In genomic region chr6:112180095-112180820, GRCh38 we compare ENCODE assay signal across 8 cellular contexts.
DNase-seq lines count a peak whose midpoint lies in the region; ATAC-seq and TF ChIP-seq lines count a peak whose summit lies in the region.

No MANE protein-coding gene starts in this region.

- peaks cover 52% of the 10 kb centered on the region for H3K27me3 Mint-ChIP-seq in activated CD4-positive, alpha-beta memory T cell treated with anti-CD3 and anti-CD28 coated beads, Interleukin-2, amount 10 ng/mL, durations not matched to agents 7 days and 5 days
- no peaks in the 10 kb centered on the region for H3K27me3 Mint-ChIP-seq in osteocyte (ENCODE audit: unreplicated experiment)

- no peaks in the 10 kb centered on the region for H3K4me1 Mint-ChIP-seq in activated CD4-positive, alpha-beta memory T cell treated with anti-CD3 and anti-CD28 coated beads, Interleukin-2, amount 10 ng/mL, durations not matched to agents 7 days and 5 days
- peaks cover 23% of the 10 kb centered on the region for H3K4me1 Mint-ChIP-seq in osteocyte (ENCODE audit: unreplicated experiment)

- H3K27ac Mint-ChIP-seq in activated CD4-positive, alpha-beta memory T cell treated with anti-CD3 and anti-CD28 coated beads, Interleukin-2, amount 10 ng/mL, durations not matched to agents 7 days and 5 days: no peak overlapping the region
- H3K27ac Mint-ChIP-seq in osteocyte (ENCODE audit: unreplicated experiment): no peak overlapping the region

- peak; percentile 83 for ATAC-seq in GM19035 (IDR thresholded peaks at IDR 0.05; ENCODE audit: unreplicated experiment)
- ATAC-seq in HG03457 (IDR thresholded peaks at IDR 0.05; ENCODE audit: unreplicated experiment): peak; percentile 52

- DNase-seq in Caki2 (ENCODE audit: low read depth): peak; percentile 37
- DNase-seq in NCI-H510A (lab: John Stamatoyannopoulos, UW): peak; percentile 18
- peak; percentile 53 for DNase-seq in activated CD4-positive, alpha-beta memory T cell treated with anti-CD3 and anti-CD28 coated beads, Interleukin-2, amount 10 ng/mL, durations not matched to agents 7 days and 5 days
- DNase-seq in fibroblast of the conjunctiva (ENCODE audit: low read depth): peak; percentile 90
- no peak for DNase-seq in osteocyte (ENCODE audit: extremely low spot score, unreplicated experiment)
- DNase-seq in T1000 (lab: John Stamatoyannopoulos, UW): no peak

- POLR2A ChIA-PET in activated CD4-positive, alpha-beta memory T cell treated with anti-CD3 and anti-CD28 coated beads, Interleukin-2, amount 10 ng/mL, durations not matched to agents 7 days and 5 days (lab: Charles Lee): interaction anchor here (0.9 kb wide), 1 partner anchor 128 kb away, joined by 3 read pairs; no protein-coding TSS in a partner anchor

- no peaks in the 10 kb centered on the region for H3K9me3 Mint-ChIP-seq in activated CD4-positive, alpha-beta memory T cell treated with anti-CD3 and anti-CD28 coated beads, Interleukin-2, amount 10 ng/mL, durations not matched to agents 7 days and 5 days
- no peaks in the 10 kb centered on the region for H3K9me3 Mint-ChIP-seq in osteocyte (ENCODE audit: unreplicated experiment)

- CTCF ChIA-PET in activated CD4-positive, alpha-beta memory T cell treated with anti-CD3 and anti-CD28 coated beads, Interleukin-2, amount 10 ng/mL, durations not matched to agents 7 days and 5 days (lab: Charles Lee): interaction anchor here (0.6 to 2.8 kb wide), 29 partner anchors 9 to 1679 kb away, joined by 3 to 55 read pairs (median 4); no protein-coding TSS in a partner anchor

- peak; percentile 86 for TF ChIP-seq CTCF in osteocyte (IDR thresholded peaks at IDR 0.05)

- H3K36me3 Mint-ChIP-seq in activated CD4-positive, alpha-beta memory T cell treated with anti-CD3 and anti-CD28 coated beads, Interleukin-2, amount 10 ng/mL, durations not matched to agents 7 days and 5 days (ENCODE audit: low read depth): no peaks in the 10 kb centered on the region
- peaks cover 51% of the 10 kb centered on the region for H3K36me3 Mint-ChIP-seq in osteocyte (ENCODE audit: unreplicated experiment)

- H3K4me3 Mint-ChIP-seq in activated CD4-positive, alpha-beta memory T cell treated with anti-CD3 and anti-CD28 coated beads, Interleukin-2, amount 10 ng/mL, durations not matched to agents 7 days and 5 days: no peak overlapping the region
- H3K4me3 Mint-ChIP-seq in osteocyte (ENCODE audit: unreplicated experiment): no peak overlapping the region

- in situ Hi-C loops in Caki2 (cut with HindIII; ENCODE audit: low pct_unique_long_range_greater_than_20kb, low sequenced_read_pairs): no loop called here

Comparison
In these comparisons a context has a peak if more than half of its experiments do, and no peak if none do; other contexts are left out.
1. DNase-seq: peak in Caki2 (single experiment), NCI-H510A (single experiment), activated CD4-positive, alpha-beta memory T cell treated with anti-CD3 and anti-CD28 coated beads, Interleukin-2, amount 10 ng/mL, durations not matched to agents 7 days and 5 days (single experiment) and fibroblast of the conjunctiva (single experiment); none in osteocyte (single experiment) and T1000 (single experiment).